16 cellular contexts compared by ENCODE assay signal in genomic region chr7:158123214-158123613, GRCh38.
DNase-seq lines count a peak whose midpoint lies in the region; ATAC-seq and TF ChIP-seq lines count a peak whose summit lies in the region.
"Had no signal": no experiment of that assay in that cellular context is flagged by ENCODE, and none has a peak within 500 bp of the region (broad histone marks: within the 10 kb centered on the region; RNA-seq: fewer than 3 reads in every experiment).

No MANE protein-coding gene starts in this region.

- H3K9ac ChIP-seq in neuronal stem cell (ENCODE audit: low read depth, low read length, poor library complexity), result no peak overlapping the region

- H3K27me3 ChIP-seq in heart right ventricle (no peaks in the 10 kb centered on the region), neuronal stem cell (ENCODE audit: control insufficient read depth in 3 of 3, insufficient read depth in 3 of 3, low read depth in 1 of 3, low read length in 3 of 3) (no peaks in the 10 kb centered on the region), sigmoid colon (no peaks in the 10 kb centered on the region), tibial artery (no peaks in the 10 kb centered on the region)

- H3K23ac ChIP-seq in neuronal stem cell (ENCODE audit: low read depth, low read length, poor library complexity), result peak overlapping the region; percentile 70

- no peaks in the 10 kb centered on the region for H3K79me1 ChIP-seq in neuronal stem cell (ENCODE audit: low read depth, low read length)

- no peak overlapping the region for H2AFZ ChIP-seq in neuronal stem cell (ENCODE audit: low read length)

- H3K4me3 ChIP-seq in heart right ventricle (no peak overlapping the region), neuronal stem cell (ENCODE audit: low read length in 2 of 2) (peak overlapping the region in 1 of 2 donors; percentile 34), sigmoid colon (no peak overlapping the region), tibial artery (no peak overlapping the region)
- H3K4me3 ChIP-seq: A549 had no signal

- no peak overlapping the region for H4K8ac ChIP-seq in neuronal stem cell (ENCODE audit: low read depth, low read length)

- H3K36me3 ChIP-seq in heart right ventricle (no peaks in the 10 kb centered on the region), neuronal stem cell (replicated peaks in 1 of 2; ENCODE audit: control insufficient read depth in 2 of 2, insufficient read depth in 2 of 2, low read length in 2 of 2) (no peaks in the 10 kb centered on the region), sigmoid colon (no peaks in the 10 kb centered on the region), tibial artery (no peaks in the 10 kb centered on the region)

- no peak for TF ChIP-seq POLR2A in sigmoid colon (IDR thresholded peaks at IDR 0.05)

- peak overlapping the region; percentile 22 for H2AK5ac ChIP-seq in neuronal stem cell (ENCODE audit: low read depth, low read length)

- H3K18ac ChIP-seq in neuronal stem cell (ENCODE audit: low read length), result no peak overlapping the region

- intact Hi-C loops in cardiac septum (cut with DNase I) (no loop called here), heart right ventricle (cut with DNase I) (no loop called here), sigmoid colon (cut with DNase I) (no loop called here), tibial artery (cut with DNase I; ENCODE audit: low total_unique reads) (no loop called here)

- 91 to 92% methylated on average over 20 of the region's 20 CpGs for WGBS in heart right ventricle, 2 donors
- WGBS in neuronal stem cell (ENCODE audit: extremely low coverage in 2 of 2, insufficient read length in 2 of 2, insufficient replicate concordance in 1 of 2), 2 donors, result no CpG with 5 or more reads among the region's 20 CpGs
- 89 to 95% methylated on average over 20 of the region's 20 CpGs for WGBS in sigmoid colon, 2 donors

- H3K27ac ChIP-seq in heart right ventricle (no peak overlapping the region), neuronal stem cell (replicated peaks; ENCODE audit: low read length) (no peak overlapping the region), sigmoid colon (no peak overlapping the region), tibial artery (no peak overlapping the region), substantia nigra (ENCODE audit: low read depth, low read length, poor library complexity, severe bottlenecking) (no peak overlapping the region)
- H3K27ac ChIP-seq: 22Rv1, A549, C4-2B, HL-60 had no signal

- DNase-seq in cardiac septum (ENCODE audit: low spot score) (peak; percentile 50), heart right ventricle (no peak), neuronal stem cell (ENCODE audit: low spot score) (no peak), sigmoid colon (peak; percentile 15), tibial artery (peak; percentile 9 to 19), DMS53 treated with DMSO at 0.1 percent for 48 hours (lab: John Stamatoyannopoulos, UW; ENCODE audit: unreplicated experiment) (no peak), substantia nigra (lab: John Stamatoyannopoulos, UW) (no peak), DMS53 (lab: John Stamatoyannopoulos, UW) (no peak)
- DNase-seq: AML-193; CD4-positive, alpha-beta T cell; HFFc6 had no signal

- H3K4me1 ChIP-seq in heart right ventricle (no peaks in the 10 kb centered on the region), neuronal stem cell (ENCODE audit: control insufficient read depth in 2 of 2, insufficient read depth in 1 of 2, low read depth in 1 of 2, low read length in 2 of 2) (no peaks in the 10 kb centered on the region), sigmoid colon (no peaks in the 10 kb centered on the region), tibial artery (no peaks in the 10 kb centered on the region)
- H3K4me1 ChIP-seq: A549 had no signal

- H3K4me2 ChIP-seq in neuronal stem cell (ENCODE audit: insufficient read depth, low read length, poor library complexity, severe bottlenecking), result no peak overlapping the region
- H3K4me2 ChIP-seq: A549 had no signal

- no peak overlapping the region for H4K91ac ChIP-seq in neuronal stem cell (ENCODE audit: low read depth, low read length, poor library complexity)

- H2BK12ac ChIP-seq in neuronal stem cell (ENCODE audit: low read length), result no peak overlapping the region

- H3K14ac ChIP-seq in neuronal stem cell (ENCODE audit: low read length), result no peak overlapping the region

- no peak for TF ChIP-seq EP300 in sigmoid colon (IDR thresholded peaks at IDR 0.05)

- no peak overlapping the region for H2BK120ac ChIP-seq in neuronal stem cell (ENCODE audit: low read depth, low read length)

- H2BK5ac ChIP-seq in neuronal stem cell (ENCODE audit: low read length), result no peak overlapping the region

- no peak for ATAC-seq in heart right ventricle
- ATAC-seq: A549, HCT116 had no signal

- no peak for TF ChIP-seq CTCF in heart right ventricle (IDR thresholded peaks at IDR 0.05)
- no peak for TF ChIP-seq CTCF in sigmoid colon (IDR thresholded peaks at IDR 0.05)
- no peak for TF ChIP-seq CTCF in tibial artery (IDR thresholded peaks at IDR 0.05)

- H2BK15ac ChIP-seq in neuronal stem cell (ENCODE audit: low read length), result no peak overlapping the region

- H3K4ac ChIP-seq in neuronal stem cell (ENCODE audit: low read length), result no peak overlapping the region

- H3K9me3 ChIP-seq in heart right ventricle (peaks cover 0 to 80% (median 10%) of the 10 kb centered on the region in 11 donors), neuronal stem cell (replicated peaks in 1 of 2; ENCODE audit: control insufficient read depth in 2 of 2, insufficient read depth in 1 of 2, low read depth in 1 of 2, low read length in 2 of 2) (peaks cover 0 to 12% of the 10 kb centered on the region in 2 donors), sigmoid colon (peaks cover 0 to 6% (median 2%) of the 10 kb centered on the region in 4 donors), tibial artery (peaks cover 0 to 17% (median 5%) of the 10 kb centered on the region in 3 donors)
- H3K9me3 ChIP-seq: A549 had no signal

Comparison
In these comparisons a context has a peak if more than half of its experiments do, and no peak if none do; other contexts are left out.
1. DNase-seq: peak in cardiac septum (single experiment), sigmoid colon (single experiment) and tibial artery (2 of 2); none in heart right ventricle (0 of 2), neuronal stem cell (single experiment), DMS53 treated with DMSO at 0.1 percent for 48 hours (single experiment), substantia nigra (0 of 49) and DMS53 (single experiment).